Comparison of ENCODE assay signal across 17 cellular contexts in genomic region chr2:239111401-239112100, GRCh38.
DNase-seq lines count a peak whose midpoint lies in the region; ATAC-seq and TF ChIP-seq lines count a peak whose summit lies in the region.
"Had no signal": no experiment of that assay in that cellular context is flagged by ENCODE, and none has a peak within 500 bp of the region (broad histone marks: within the 10 kb centered on the region; RNA-seq: fewer than 3 reads in every experiment).

No MANE protein-coding gene starts in this region.

- peak; percentile 1 for ATAC-seq in sciatic nerve
- no peak for ATAC-seq in HG02885 (IDR thresholded peaks at IDR 0.05; ENCODE audit: poor library complexity, unreplicated experiment)
- ATAC-seq: HepG2 had no signal

- intact Hi-C loops in sciatic nerve (cut with DNase I): no loop called here
- intact Hi-C loops in uterus (cut with DNase I; ENCODE audit: low total_unique reads): no loop called here

- no peaks in the 10 kb centered on the region for H3K9me3 ChIP-seq in uterus

- DNase-seq in sciatic nerve (ENCODE audit: low spot score): no peak
- peak in 1 of 2 donors; percentile 32 for DNase-seq in uterus
- no peak for DNase-seq in NCI-H2081 (lab: John Stamatoyannopoulos, UW)
- DNase-seq in GM10248 (ENCODE audit: extremely low spot score): no peak
- DNase-seq: CD8-positive, alpha-beta memory T cell; GF-D8; GOT3; NCI-H1048; NCI-H146; NCI-H2081 treated with DMSO at 0.1 percent for 48 hours; NCI-H510A; NCI-H82 had no signal

- POLR2A ChIA-PET in GM10248 (lab: Yijun Ruan, JAX): no interaction called here

- CTCF ChIA-PET in GM10248 (lab: Yijun Ruan, JAX): no interaction called here

- TF ChIP-seq POLR2A in uterus (IDR thresholded peaks at IDR 0.05): no peak

- H3K27me3 ChIP-seq in layer of hippocampus (ENCODE audit: control insufficient read depth, insufficient read depth, low read length) (no peaks in the 10 kb centered on the region), uterus (no peaks in the 10 kb centered on the region)

- TF ChIP-seq CTCF in VCaP (conservative IDR thresholded peaks at IDR 0.05): no peak
- no peak for TF ChIP-seq CTCF in uterus (IDR thresholded peaks at IDR 0.05)
- TF ChIP-seq CTCF in GM10248 (IDR thresholded peaks at IDR 0.05; ENCODE audit: control extremely low read depth, extremely low read depth, low read depth, missing control alignments): no peak

- H3K4me1 ChIP-seq in uterus: peaks cover 5 to 8% of the 10 kb centered on the region in 2 donors

- H3K4me3 ChIP-seq in uterus: no peak overlapping the region

- peak overlapping the region; percentile 98 for H3K27ac ChIP-seq in VCaP
- peak overlapping the region; percentile 46 for H3K27ac ChIP-seq in layer of hippocampus (ENCODE audit: low read depth, low read length)
- H3K27ac ChIP-seq in uterus: peak overlapping the region; percentile 70 to 83
- H3K27ac ChIP-seq: KMS-11 had no signal

- H3K36me3 ChIP-seq in uterus: no peaks in the 10 kb centered on the region

Comparison
In these comparisons a context has a peak if more than half of its experiments do, and no peak if none do; other contexts are left out.
1. H3K27ac ChIP-seq: peak in every context shown above with its lines; median percentile 98 in VCaP; 76 in uterus; 46 in layer of hippocampus.